ENCODE assay signal across 19 cellular contexts in genomic region chr2:241153616-241154015, GRCh38. TPM values are rescaled to one million over a fixed set of nuclear protein-coding genes. Genes with fewer than 3 reads are reported as not detected.
A peak's percentile ranks its signal among the peaks of the same experiment; 100 is the strongest.
DNase-seq lines count a peak whose midpoint lies in the region; ATAC-seq, FAIRE-seq and TF ChIP-seq lines count a peak whose summit lies in the region.
"Had no signal": no experiment of that assay in that cellular context is flagged by ENCODE, and none has a peak within 500 bp of the region (broad histone marks: within the 10 kb centered on the region; RNA-seq: fewer than 3 reads in every experiment).

No MANE protein-coding gene starts in this region.

- no peaks in the 10 kb centered on the region for H3K9me3 Mint-ChIP-seq in stimulated activated effector memory CD8-positive, alpha-beta T cell treated with anti-CD3 and anti-CD28 coated beads, Interleukin-12 subunit alpha, Interleukin-12 subunit beta, amount 100 ng/mL, for 72 hours
- H3K9me3 Mint-ChIP-seq: stimulated activated memory B cell treated with anti-CD40 and anti-IgM and Interleukin-4, amounts not matched to agents 10 μg/mL and 1 μg/mL and 100 μg/mL, for 72 hours had no signal

- dilution Hi-C loops in IMR-90 (cut with HindIII; ENCODE audit: low sequenced_read_pairs, unreplicated experiment): no loop called here
- dilution Hi-C loops in mammary epithelial cell (cut with HindIII; ENCODE audit: low sequenced_read_pairs): no loop called here

- ATAC-seq in HepG2 (no peak), right lobe of liver (no peak), IMR-90 (ENCODE audit: low read depth) (no peak), HG02759 (IDR thresholded peaks at IDR 0.05; ENCODE audit: unreplicated experiment) (no peak)
- ATAC-seq in stimulated activated effector memory CD8-positive, alpha-beta T cell treated with anti-CD3 and anti-CD28 coated beads, Interleukin-12 subunit alpha, Interleukin-12 subunit beta, amount 100 ng/mL, for 72 hours: no peak
- ATAC-seq: Right ventricle myocardium inferior; stimulated activated memory B cell treated with anti-CD40 and anti-IgM and Interleukin-4, amounts not matched to agents 10 μg/mL and 1 μg/mL and 100 μg/mL, for 72 hours had no signal

- peaks cover 8 to 30% of the 10 kb centered on the region in 2 experiments for H3K36me3 ChIP-seq in HepG2 (replicated peaks in 1 of 2; ENCODE audit: control insufficient read depth in 1 of 2, insufficient read depth in 2 of 2, low read length in 2 of 2)
- peaks cover 0 to 22% (median 8%) of the 10 kb centered on the region in 4 donors for H3K36me3 ChIP-seq in right lobe of liver
- peaks cover 19% of the 10 kb centered on the region for H3K36me3 ChIP-seq in IMR-90 (ENCODE audit: control insufficient read depth, insufficient read depth, low read length)
- no peaks in the 10 kb centered on the region for H3K36me3 ChIP-seq in mammary epithelial cell (ENCODE audit: insufficient read depth, low read length)

- POLR2A ChIA-PET in HepG2 (lab: Yijun Ruan, JAX) (no interaction called here), IMR-90 (lab: Charles Lee; ENCODE audit: unreplicated experiment) (no interaction called here)

- TF ChIP-seq EP300 in HepG2 (IDR thresholded peaks at IDR 0.05; ENCODE audit: low read depth in 2 of 2, low read length in 2 of 2): no peak
- no peak for TF ChIP-seq EP300 in HepG2 (CRISPR knock-in tag; IDR thresholded peaks at IDR 0.05; ENCODE audit: borderline replicate concordance)

- H3K4me1 ChIP-seq in HepG2 (ENCODE audit: insufficient read depth, low read length) (peaks cover 14% of the 10 kb centered on the region), right lobe of liver (peaks cover 0 to 12% (median 2%) of the 10 kb centered on the region in 4 donors), IMR-90 (ENCODE audit: control insufficient read depth, insufficient read depth, low read length) (peaks cover 7% of the 10 kb centered on the region; the same call in 1 of the 2 replicates), mammary epithelial cell (ENCODE audit: insufficient read depth, low read length) (peaks cover 17% of the 10 kb centered on the region)

- no peak overlapping the region for H3K4me3 Mint-ChIP-seq in stimulated activated effector memory CD8-positive, alpha-beta T cell treated with anti-CD3 and anti-CD28 coated beads, Interleukin-12 subunit alpha, Interleukin-12 subunit beta, amount 100 ng/mL, for 72 hours
- H3K4me3 Mint-ChIP-seq: stimulated activated memory B cell treated with anti-CD40 and anti-IgM and Interleukin-4, amounts not matched to agents 10 μg/mL and 1 μg/mL and 100 μg/mL, for 72 hours had no signal

- CTCF ChIA-PET in HepG2 (lab: Yijun Ruan, JAX; ENCODE audit: low intra/inter-chr PET ratio, low total read pairs): no interaction called here
- CTCF ChIA-PET in IMR-90 (lab: Yijun Ruan, JAX): no interaction called here
- CTCF ChIA-PET in mammary epithelial cell (lab: Charles Lee; ENCODE audit: low non-redundant PET): no interaction called here

- TF ChIP-seq CTCF in HepG2 (CRISPR knock-in tag; IDR thresholded peaks at IDR 0.05): no peak
- no peak for TF ChIP-seq CTCF in right lobe of liver (IDR thresholded peaks at IDR 0.05)
- TF ChIP-seq CTCF in IMR-90 (conservative IDR thresholded peaks at IDR 0.05; ENCODE audit: low read depth, low read length): no peak
- no peak for TF ChIP-seq CTCF in mammary epithelial cell (conservative IDR thresholded peaks at IDR 0.05 in 1 of 2, IDR thresholded peaks at IDR 0.05 in 1 of 2; ENCODE audit: extremely low read depth in 1 of 2, insufficient read depth in 1 of 2, low read depth in 1 of 2, low read length in 2 of 2)

- no peak overlapping the region for H3K14ac ChIP-seq in IMR-90 (replicated peaks; ENCODE audit: low read depth, low read length)

- H3K9me1 ChIP-seq in IMR-90 (ENCODE audit: insufficient read depth, low read length): peaks cover 20% of the 10 kb centered on the region

- no peak overlapping the region for H4K8ac ChIP-seq in IMR-90 (ENCODE audit: low read depth in 2 of 2, low read length in 2 of 2)

- WGBS in HepG2 (ENCODE audit: low lambda C conversion rate): 95% methylated on average over 4 of the region's 7 CpGs
- 83% methylated on average over 2 of the region's 7 CpGs for WGBS in right lobe of liver (ENCODE audit: insufficient coverage, low coverage, low lambda C conversion rate, missing lambda C conversion rate)
- WGBS in IMR-90 (ENCODE audit: extremely low coverage in 2 of 2, insufficient read length in 1 of 2), 2 experiments: 80% methylated on average over 4 of the region's 7 CpGs; no CpG with 5 or more reads in 1 of the 2 experiments
- 81% methylated on average over 7 of the region's 7 CpGs for WGBS in mammary epithelial cell (ENCODE audit: low coverage, missing lambda C conversion rate)

- H3K27me3 ChIP-seq in HepG2 (ENCODE audit: control insufficient read depth in 1 of 2, insufficient read depth in 2 of 2, low read length in 2 of 2) (no peaks in the 10 kb centered on the region; a peak in 1 of 5 replicates), right lobe of liver (no peaks in the 10 kb centered on the region), IMR-90 (ENCODE audit: control insufficient read depth, insufficient read depth, low read length) (no peaks in the 10 kb centered on the region), mammary epithelial cell (ENCODE audit: insufficient read depth, low read length) (no peaks in the 10 kb centered on the region)
- H3K27me3 ChIP-seq: MG63, thyroid gland had no signal

- H3K23ac ChIP-seq in IMR-90 (ENCODE audit: low read depth, low read length): no peak overlapping the region

- 0 out of 2 replicates have a peak overlapping the region, but pooled peaks have one; percentile 21 for H2AK5ac ChIP-seq in IMR-90 (ENCODE audit: low read depth, low read length)

- no peak overlapping the region for H3K4me3 ChIP-seq in HepG2 (replicated peaks in 1 of 3; ENCODE audit: insufficient read depth in 1 of 3, low read depth in 2 of 3, low read length in 3 of 3)
- no peak overlapping the region for H3K4me3 ChIP-seq in right lobe of liver
- no peak overlapping the region for H3K4me3 ChIP-seq in IMR-90 (ENCODE audit: insufficient read depth, low read depth, low read length)
- no peak overlapping the region for H3K4me3 ChIP-seq in mammary epithelial cell (replicated peaks in 1 of 3; ENCODE audit: insufficient read depth in 1 of 3, low read depth in 2 of 3, low read length in 3 of 3)
- H3K4me3 ChIP-seq: MG63, thyroid gland had no signal

- H3K4ac ChIP-seq in IMR-90 (ENCODE audit: low read depth, low read length): no peak overlapping the region

- H2BK120ac ChIP-seq in IMR-90 (ENCODE audit: low read depth, low read length): no peak overlapping the region

- no peak overlapping the region for H2BK20ac ChIP-seq in IMR-90 (ENCODE audit: low read depth, low read length)

- no peak for TF ChIP-seq POLR2A in HepG2 (IDR thresholded peaks at IDR 0.05; ENCODE audit: insufficient read depth in 1 of 2, low read depth in 2 of 2, low read length in 2 of 2)
- TF ChIP-seq POLR2A in right lobe of liver (IDR thresholded peaks at IDR 0.05): no peak
- TF ChIP-seq POLR2A in IMR-90 (IDR thresholded peaks at IDR 0.05; ENCODE audit: low read depth, low read length): no peak

- intact Hi-C loops in HepG2 (cut with micrococcal nuclease; ENCODE audit: unreplicated experiment) (no loop called here), right lobe of liver (cut with DNase I) (no loop called here), IMR-90 (cut with micrococcal nuclease) (loop anchor here (5.0 kb wide), 1 partner anchor 241 kb away; no protein-coding TSS in a partner anchor), mammary epithelial cell (cut with micrococcal nuclease) (no loop called here)

- H3K36me3 Mint-ChIP-seq in stimulated activated effector memory CD8-positive, alpha-beta T cell treated with anti-CD3 and anti-CD28 coated beads, Interleukin-12 subunit alpha, Interleukin-12 subunit beta, amount 100 ng/mL, for 72 hours: peaks cover 52% of the 10 kb centered on the region

- no peak overlapping the region for H3K4me2 ChIP-seq in HepG2 (ENCODE audit: low read depth, low read length)
- H3K4me2 ChIP-seq in IMR-90 (ENCODE audit: low read depth, low read length): no peak overlapping the region
- no peak overlapping the region for H3K4me2 ChIP-seq in mammary epithelial cell (ENCODE audit: insufficient read depth, low read depth, low read length)

- in situ Hi-C loops in HepG2 (cut with HindIII; ENCODE audit: extremely low pct_ligation_motif_present, low pct_unique_long_range_greater_than_20kb) (no loop called here), IMR-90 (cut with MboI; ENCODE audit: low sequenced_read_pairs) (no loop called here), mammary epithelial cell (cut with MboI; ENCODE audit: low sequenced_read_pairs in 2 of 2) (no loop called here)

- peaks cover 22 to 49% of the 10 kb centered on the region in 2 experiments for H3K79me1 ChIP-seq in IMR-90 (ENCODE audit: low read depth in 1 of 2, low read length in 2 of 2)

- no peak overlapping the region for H4K91ac ChIP-seq in IMR-90 (ENCODE audit: insufficient read depth, low read depth, low read length)

- H3K27ac ChIP-seq in HepG2 (ENCODE audit: extremely low read length, insufficient read depth, low read length) (no peak overlapping the region), right lobe of liver (no peak overlapping the region), IMR-90 (ENCODE audit: insufficient read depth, low read length) (no peak overlapping the region), mammary epithelial cell (ENCODE audit: insufficient read depth, low read depth, low read length) (no peak overlapping the region)
- H3K27ac ChIP-seq: thyroid gland, WERI-Rb-1 had no signal

- no peak overlapping the region for H2BK15ac ChIP-seq in IMR-90 (ENCODE audit: low read depth, low read length)

- no peak overlapping the region for H3K56ac ChIP-seq in IMR-90 (ENCODE audit: extremely low read depth, insufficient read depth, low read length)

- H3K9ac ChIP-seq in HepG2 (ENCODE audit: insufficient read depth, low read depth, low read length) (no peak overlapping the region), IMR-90 (ENCODE audit: low read depth, low read length) (no peak overlapping the region), mammary epithelial cell (ENCODE audit: insufficient read depth, low read length) (no peak overlapping the region)

- BruUV-seq in HepG2 (replicated peaks; lab: Mats Ljungman, UMichigan): no TSS peak
- BruUV-seq in IMR-90 (replicated peaks; lab: Mats Ljungman, UMichigan): no TSS peak
- no TSS peak for BruUV-seq in mammary epithelial cell (replicated peaks; lab: Mats Ljungman, UMichigan)

- H4K5ac ChIP-seq in IMR-90 (ENCODE audit: low read depth, low read length): no peak overlapping the region

- H2AFZ ChIP-seq in HepG2 (ENCODE audit: low read length) (no peak overlapping the region), IMR-90 (replicated peaks; ENCODE audit: low read length, poor library complexity) (no peak overlapping the region), mammary epithelial cell (ENCODE audit: low read depth, low read length) (no peak overlapping the region)

- H3K27ac Mint-ChIP-seq in stimulated activated effector memory CD8-positive, alpha-beta T cell treated with anti-CD3 and anti-CD28 coated beads, Interleukin-12 subunit alpha, Interleukin-12 subunit beta, amount 100 ng/mL, for 72 hours: peak overlapping the region; percentile 58
- H3K27ac Mint-ChIP-seq: stimulated activated memory B cell treated with anti-CD40 and anti-IgM and Interleukin-4, amounts not matched to agents 10 μg/mL and 1 μg/mL and 100 μg/mL, for 72 hours had no signal

- peak overlapping the region; percentile 48 for H2AK9ac ChIP-seq in IMR-90 (replicated peaks; ENCODE audit: low read depth, low read length, poor library complexity)

- H3K9me3 ChIP-seq in HepG2 (ENCODE audit: low read length): no peaks in the 10 kb centered on the region
- H3K9me3 ChIP-seq in right lobe of liver: no peaks in the 10 kb centered on the region
- no peaks in the 10 kb centered on the region for H3K9me3 ChIP-seq in IMR-90 (ENCODE audit: control insufficient read depth, insufficient read depth, low read length)
- no peaks in the 10 kb centered on the region for H3K9me3 ChIP-seq in mammary epithelial cell (replicated peaks; ENCODE audit: insufficient read depth, low read length)
- H3K9me3 ChIP-seq: MG63, thyroid gland had no signal

- DNase-seq in HepG2 (ENCODE audit: low spot score): no peak
- no peak for DNase-seq in right lobe of liver
- peak; percentile 54 for DNase-seq in IMR-90
- peak; percentile 16 for DNase-seq in mammary epithelial cell
- no peak for DNase-seq in stimulated activated effector memory CD8-positive, alpha-beta T cell treated with anti-CD3 and anti-CD28 coated beads, Interleukin-12 subunit alpha, Interleukin-12 subunit beta, amount 100 ng/mL, for 72 hours (ENCODE audit: low spot score in 2 of 2)
- DNase-seq in COLO668 (lab: John Stamatoyannopoulos, UW; ENCODE audit: unreplicated experiment): no peak
- no peak for DNase-seq in NCI-H774 (lab: John Stamatoyannopoulos, UW)
- DNase-seq: activated CD8-positive, alpha-beta memory T cell treated with anti-CD3 and anti-CD28 coated beads for 24 hours; anterior cingulate cortex; MG63; NCI-H146; NCI-H2171 treated with DMSO at 0.1 percent for 48 hours; nucleus accumbens; retina; thyroid gland; WERI-Rb-1 had no signal

- no peak for TF ChIP-seq RAD21 in HepG2 (CRISPR knock-in tag; IDR thresholded peaks at IDR 0.05)
- no peak for TF ChIP-seq RAD21 in IMR-90 (IDR thresholded peaks at IDR 0.05; ENCODE audit: low read length)

- peaks cover 14% of the 10 kb centered on the region for H3K79me2 ChIP-seq in HepG2 (ENCODE audit: insufficient read depth, low read length)
- H3K79me2 ChIP-seq in mammary epithelial cell (ENCODE audit: insufficient read depth, low read length): peaks cover 36% of the 10 kb centered on the region

- no peak overlapping the region for H2BK5ac ChIP-seq in IMR-90 (ENCODE audit: low read depth, low read length, poor library complexity, severe bottlenecking)

- H3K4me1 Mint-ChIP-seq in stimulated activated effector memory CD8-positive, alpha-beta T cell treated with anti-CD3 and anti-CD28 coated beads, Interleukin-12 subunit alpha, Interleukin-12 subunit beta, amount 100 ng/mL, for 72 hours: peaks cover 39% of the 10 kb centered on the region

- no peak overlapping the region for H3K18ac ChIP-seq in IMR-90 (ENCODE audit: low read depth, low read length)

- no peak for FAIRE-seq in HepG2 (lab: Jason Lieb, UNC)

- H4K20me1 ChIP-seq in HepG2 (ENCODE audit: insufficient read depth, low read length): no peaks in the 10 kb centered on the region
- peaks cover 22% of the 10 kb centered on the region for H4K20me1 ChIP-seq in IMR-90 (ENCODE audit: insufficient read depth, low read length)
- H4K20me1 ChIP-seq in mammary epithelial cell (ENCODE audit: insufficient read depth, low read length): no peaks in the 10 kb centered on the region

RNA-seq across cellular contexts. Expression of gene PPP1R7, which starts 3.3 kb away (rescaled TPM):
- 67.9 and 77.2 TPM in 2 replicates for total RNA-seq in HepG2 (2016; rRNA removed; fragmentation: Illumina TruSeq; extraction: Trizol)
- total RNA-seq in HepG2 (2016; cell fraction: cytosol; rRNA removed; fragmentation: Illumina TruSeq; extraction: Trizol; ENCODE audit: low read depth): 27.7 and 40.5 TPM in 2 replicates
- total RNA-seq in HepG2 (2016; cell fraction: insoluble cytoplasmic fraction; rRNA removed; fragmentation: Illumina TruSeq; extraction: Trizol): 78.8 and 81.3 TPM in 2 replicates
- total RNA-seq in HepG2 (2016; cell fraction: membrane; rRNA removed; fragmentation: Illumina TruSeq; extraction: Trizol): 33.9 and 34.7 TPM in 2 replicates
- total RNA-seq in HepG2 (2016; cell fraction: nucleus; rRNA removed; fragmentation: Illumina TruSeq; extraction: Trizol): 31.6 and 35.8 TPM in 2 replicates
- 27.4 and 33.3 TPM in 2 replicates for polyA plus RNA-seq in HepG2 (2011; rRNA removed)
- 19.4 and 25.1 TPM in 2 replicates for polyA plus RNA-seq in HepG2 (2011; cell fraction: cytosol; rRNA removed)
- polyA plus RNA-seq in HepG2 (2011; cell fraction: nucleus; rRNA removed): 14.7 and 16.8 TPM in 2 replicates
- 43.0 and 56.8 TPM in 2 replicates for polyA plus RNA-seq in HepG2 (2012)
- polyA plus RNA-seq in HepG2 (2016; cell fraction: cytosol; fragmentation: Illumina TruSeq; extraction: Trizol; ENCODE audit: low read depth): 29.9 and 37.7 TPM in 2 replicates
- polyA plus RNA-seq in HepG2 (2016; cell fraction: insoluble cytoplasmic fraction; fragmentation: Illumina TruSeq; extraction: Trizol; ENCODE audit: low read depth): 99.4 and 106 TPM in 2 replicates
- polyA plus RNA-seq in HepG2 (2016; cell fraction: membrane; fragmentation: Illumina TruSeq; extraction: Trizol; ENCODE audit: low read depth): 34.4 and 34.7 TPM in 2 replicates
- 52.8 and 60.1 TPM in 2 replicates for polyA plus RNA-seq in HepG2 (2016; cell fraction: nucleus; fragmentation: Illumina TruSeq; extraction: Trizol; ENCODE audit: insufficient read depth, low read depth)
- polyA minus RNA-seq in HepG2 (2011; rRNA and poly(A)+ RNA removed; ENCODE audit: low replicate concordance): 22.5 and 25.7 TPM in 2 replicates
- 18.4 and 24.7 TPM in 2 replicates for polyA minus RNA-seq in HepG2 (2011; cell fraction: cytosol; rRNA and poly(A)+ RNA removed)
- polyA minus RNA-seq in HepG2 (2011; cell fraction: nucleus; rRNA and poly(A)+ RNA removed): 24.0 and 27.0 TPM in 2 replicates
- 10 to 100 TPM; 27.8 to 35.7 (median 29.5) TPM for total RNA-seq in right lobe of liver
- total RNA-seq in IMR-90 (2012; rRNA removed): 60.8 and 104 TPM in 2 replicates
- polyA plus RNA-seq in IMR-90 (2012; rRNA removed): 70.0 and 70.8 TPM in 2 replicates
- 22.6 and 23.6 TPM in 2 replicates for polyA plus RNA-seq in IMR-90 (2012; cell fraction: cytosol; rRNA removed)
- polyA plus RNA-seq in IMR-90 (2012; cell fraction: nucleus; rRNA removed; ENCODE audit: low replicate concordance): 20.1 and 47.4 TPM in 2 replicates
- total RNA-seq in mammary epithelial cell: 10 to 100 TPM; 39.2 to 66.5 TPM
- 85.6 TPM for polyA plus RNA-seq in mammary epithelial cell
- polyA minus RNA-seq in mammary epithelial cell: 22.3 TPM

RNA-seq across cellular contexts. Expression of gene PASK, which starts 4.3 kb away (rescaled TPM):
- total RNA-seq in HepG2 (2016; rRNA removed; fragmentation: Illumina TruSeq; extraction: Trizol) (16.0 and 17.0 TPM in 2 replicates), right lobe of liver (1 to 10 TPM; 2.0 to 4.2 (median 3.4) TPM), IMR-90 (2012; rRNA removed) (2.2 and 4.1 TPM in 2 replicates), mammary epithelial cell (10 to 100 TPM in 1 of 2 donors, 1 to 10 TPM in 1; 6.0 to 18.6 TPM)
- 18.0 and 28.0 TPM in 2 replicates for total RNA-seq in HepG2 (2016; cell fraction: cytosol; rRNA removed; fragmentation: Illumina TruSeq; extraction: Trizol; ENCODE audit: low read depth)
- 14.4 and 17.9 TPM in 2 replicates for total RNA-seq in HepG2 (2016; cell fraction: insoluble cytoplasmic fraction; rRNA removed; fragmentation: Illumina TruSeq; extraction: Trizol)
- total RNA-seq in HepG2 (2016; cell fraction: membrane; rRNA removed; fragmentation: Illumina TruSeq; extraction: Trizol): 5.9 and 7.8 TPM in 2 replicates
- total RNA-seq in HepG2 (2016; cell fraction: nucleus; rRNA removed; fragmentation: Illumina TruSeq; extraction: Trizol): 22.6 and 27.5 TPM in 2 replicates
- polyA plus RNA-seq in HepG2 (2011; rRNA removed) (6.9 and 7.1 TPM in 2 replicates), IMR-90 (2012; rRNA removed) (4.1 TPM in 2 replicates), mammary epithelial cell (5.3 TPM)
- 2.1 and 4.1 TPM in 2 replicates for polyA plus RNA-seq in HepG2 (2011; cell fraction: cytosol; rRNA removed)
- polyA plus RNA-seq in HepG2 (2011; cell fraction: nucleus; rRNA removed): 36.3 and 40.3 TPM in 2 replicates
- 6.8 and 9.6 TPM in 2 replicates for polyA plus RNA-seq in HepG2 (2012)
- 0.79 and 1.0 TPM in 2 replicates for polyA plus RNA-seq in HepG2 (2016; cell fraction: cytosol; fragmentation: Illumina TruSeq; extraction: Trizol; ENCODE audit: low read depth)
- 9.2 and 11.1 TPM in 2 replicates for polyA plus RNA-seq in HepG2 (2016; cell fraction: insoluble cytoplasmic fraction; fragmentation: Illumina TruSeq; extraction: Trizol; ENCODE audit: low read depth)
- polyA plus RNA-seq in HepG2 (2016; cell fraction: membrane; fragmentation: Illumina TruSeq; extraction: Trizol; ENCODE audit: low read depth): 1.7 and 2.3 TPM in 2 replicates
- 79.4 and 83.7 TPM in 2 replicates for polyA plus RNA-seq in HepG2 (2016; cell fraction: nucleus; fragmentation: Illumina TruSeq; extraction: Trizol; ENCODE audit: insufficient read depth, low read depth)
- 28.2 and 32.5 TPM in 2 replicates for polyA minus RNA-seq in HepG2 (2011; rRNA and poly(A)+ RNA removed; ENCODE audit: low replicate concordance)
- 3.7 and 15.6 TPM in 2 replicates for polyA minus RNA-seq in HepG2 (2011; cell fraction: cytosol; rRNA and poly(A)+ RNA removed)
- 10.7 and 14.4 TPM in 2 replicates for polyA minus RNA-seq in HepG2 (2011; cell fraction: nucleus; rRNA and poly(A)+ RNA removed)
- 1.6 and 1.9 TPM in 2 replicates for polyA plus RNA-seq in IMR-90 (2012; cell fraction: cytosol; rRNA removed)
- 17.0 and 17.6 TPM in 2 replicates for polyA plus RNA-seq in IMR-90 (2012; cell fraction: nucleus; rRNA removed; ENCODE audit: low replicate concordance)
- polyA minus RNA-seq in mammary epithelial cell: 27.8 TPM

RNA-seq across cellular contexts. Expression of gene ANO7, which starts 34.9 kb away (rescaled TPM):
- 3.7 and 4.9 TPM in 2 replicates for total RNA-seq in HepG2 (2016; rRNA removed; fragmentation: Illumina TruSeq; extraction: Trizol)
- total RNA-seq in HepG2 (2016; cell fraction: cytosol; rRNA removed; fragmentation: Illumina TruSeq; extraction: Trizol; ENCODE audit: low read depth): 1.7 and 1.9 TPM in 2 replicates
- total RNA-seq in HepG2 (2016; cell fraction: insoluble cytoplasmic fraction; rRNA removed; fragmentation: Illumina TruSeq; extraction: Trizol): 2.9 and 5.5 TPM in 2 replicates
- total RNA-seq in HepG2 (2016; cell fraction: membrane; rRNA removed; fragmentation: Illumina TruSeq; extraction: Trizol): 3.2 and 4.1 TPM in 2 replicates
- 4.7 and 5.1 TPM in 2 replicates for total RNA-seq in HepG2 (2016; cell fraction: nucleus; rRNA removed; fragmentation: Illumina TruSeq; extraction: Trizol)
- 4.1 and 4.9 TPM in 2 replicates for polyA plus RNA-seq in HepG2 (2011; rRNA removed)
- polyA plus RNA-seq in HepG2 (2011; cell fraction: cytosol; rRNA removed): 2.9 and 3.9 TPM in 2 replicates
- 29.8 and 33.6 TPM in 2 replicates for polyA plus RNA-seq in HepG2 (2011; cell fraction: nucleus; rRNA removed)
- polyA plus RNA-seq in HepG2 (2012): 8.8 and 10.8 TPM in 2 replicates
- 3.3 and 3.8 TPM in 2 replicates for polyA plus RNA-seq in HepG2 (2016; cell fraction: cytosol; fragmentation: Illumina TruSeq; extraction: Trizol; ENCODE audit: low read depth)
- 7.5 and 11.5 TPM in 2 replicates for polyA plus RNA-seq in HepG2 (2016; cell fraction: insoluble cytoplasmic fraction; fragmentation: Illumina TruSeq; extraction: Trizol; ENCODE audit: low read depth)
- 7.5 and 8.6 TPM in 2 replicates for polyA plus RNA-seq in HepG2 (2016; cell fraction: membrane; fragmentation: Illumina TruSeq; extraction: Trizol; ENCODE audit: low read depth)
- polyA plus RNA-seq in HepG2 (2016; cell fraction: nucleus; fragmentation: Illumina TruSeq; extraction: Trizol; ENCODE audit: insufficient read depth, low read depth): 14.9 and 15.8 TPM in 2 replicates
- polyA minus RNA-seq in HepG2 (2011; rRNA and poly(A)+ RNA removed; ENCODE audit: low replicate concordance): 1.1 and 16.7 TPM in 2 replicates
- polyA minus RNA-seq in HepG2 (2011; cell fraction: cytosol; rRNA and poly(A)+ RNA removed): 5.1 and 8.4 TPM in 2 replicates
- polyA minus RNA-seq in HepG2 (2011; cell fraction: nucleus; rRNA and poly(A)+ RNA removed): 13.8 and 18.4 TPM in 2 replicates
- 1 to 10 TPM in 3 of 6 experiments, under 1 TPM in 3; 0.61 to 2.4 (median 0.97) TPM for total RNA-seq in right lobe of liver
- 0.36 and 0.56 TPM in 2 replicates for total RNA-seq in IMR-90 (2012; rRNA removed)
- 3.4 and 3.8 TPM in 2 replicates for polyA plus RNA-seq in IMR-90 (2012; rRNA removed)
- polyA plus RNA-seq in IMR-90 (2012; cell fraction: cytosol; rRNA removed): 1.0 and 4.4 TPM in 2 replicates
- 6.2 and 11.5 TPM in 2 replicates for polyA plus RNA-seq in IMR-90 (2012; cell fraction: nucleus; rRNA removed; ENCODE audit: low replicate concordance)
- total RNA-seq in mammary epithelial cell: 1 to 10 TPM in 1 of 2 donors, under 1 TPM in 1; 0.50 to 2.5 TPM
- 1.5 TPM for polyA plus RNA-seq in mammary epithelial cell
- polyA minus RNA-seq in mammary epithelial cell: 6.5 TPM

RNA-seq across cellular contexts. Expression of gene MTERF4, which starts 51.5 kb away (rescaled TPM):
- total RNA-seq in HepG2 (2016; rRNA removed; fragmentation: Illumina TruSeq; extraction: Trizol): 59.8 and 61.5 TPM in 2 replicates
- total RNA-seq in HepG2 (2016; cell fraction: cytosol; rRNA removed; fragmentation: Illumina TruSeq; extraction: Trizol; ENCODE audit: low read depth): 20.2 and 20.4 TPM in 2 replicates
- 57.2 and 63.4 TPM in 2 replicates for total RNA-seq in HepG2 (2016; cell fraction: insoluble cytoplasmic fraction; rRNA removed; fragmentation: Illumina TruSeq; extraction: Trizol)
- 27.2 and 28.3 TPM in 2 replicates for total RNA-seq in HepG2 (2016; cell fraction: membrane; rRNA removed; fragmentation: Illumina TruSeq; extraction: Trizol)
- 47.3 and 61.7 TPM in 2 replicates for total RNA-seq in HepG2 (2016; cell fraction: nucleus; rRNA removed; fragmentation: Illumina TruSeq; extraction: Trizol)
- polyA plus RNA-seq in HepG2 (2011; rRNA removed): 37.1 and 50.5 TPM in 2 replicates
- polyA plus RNA-seq in HepG2 (2011; cell fraction: cytosol; rRNA removed): 29.8 and 33.1 TPM in 2 replicates
- 71.5 and 77.4 TPM in 2 replicates for polyA plus RNA-seq in HepG2 (2011; cell fraction: nucleus; rRNA removed)
- 27.8 and 38.2 TPM in 2 replicates for polyA plus RNA-seq in HepG2 (2012)
- polyA plus RNA-seq in HepG2 (2016; cell fraction: cytosol; fragmentation: Illumina TruSeq; extraction: Trizol; ENCODE audit: low read depth): 18.2 and 22.9 TPM in 2 replicates
- 67.1 and 69.1 TPM in 2 replicates for polyA plus RNA-seq in HepG2 (2016; cell fraction: insoluble cytoplasmic fraction; fragmentation: Illumina TruSeq; extraction: Trizol; ENCODE audit: low read depth)
- 20.0 and 22.3 TPM in 2 replicates for polyA plus RNA-seq in HepG2 (2016; cell fraction: membrane; fragmentation: Illumina TruSeq; extraction: Trizol; ENCODE audit: low read depth)
- polyA plus RNA-seq in HepG2 (2016; cell fraction: nucleus; fragmentation: Illumina TruSeq; extraction: Trizol; ENCODE audit: insufficient read depth, low read depth): 82.3 and 82.6 TPM in 2 replicates
- 31.6 and 46.9 TPM in 2 replicates for polyA minus RNA-seq in HepG2 (2011; rRNA and poly(A)+ RNA removed; ENCODE audit: low replicate concordance)
- 15.7 and 20.7 TPM in 2 replicates for polyA minus RNA-seq in HepG2 (2011; cell fraction: cytosol; rRNA and poly(A)+ RNA removed)
- 76.1 and 79.6 TPM in 2 replicates for polyA minus RNA-seq in HepG2 (2011; cell fraction: nucleus; rRNA and poly(A)+ RNA removed)
- 10 to 100 TPM; 12.1 to 26.3 (median 17.0) TPM for total RNA-seq in right lobe of liver
- total RNA-seq in IMR-90 (2012; rRNA removed): 33.3 and 36.9 TPM in 2 replicates
- 21.5 and 26.6 TPM in 2 replicates for polyA plus RNA-seq in IMR-90 (2012; rRNA removed)
- 15.8 and 21.3 TPM in 2 replicates for polyA plus RNA-seq in IMR-90 (2012; cell fraction: cytosol; rRNA removed)
- 57.1 and 104 TPM in 2 replicates for polyA plus RNA-seq in IMR-90 (2012; cell fraction: nucleus; rRNA removed; ENCODE audit: low replicate concordance)
- total RNA-seq in mammary epithelial cell: 10 to 100 TPM; 18.5 to 21.7 TPM
- polyA plus RNA-seq in mammary epithelial cell: 26.5 TPM
- polyA minus RNA-seq in mammary epithelial cell: 18.9 TPM

Comparison
In these comparisons a context has a peak if more than half of its experiments do, and no peak if none do; other contexts are left out.
1. DNase-seq: peak in IMR-90 (single experiment) and mammary epithelial cell (single experiment); none in HepG2 (single experiment), right lobe of liver (0 of 3), stimulated activated effector memory CD8-positive, alpha-beta T cell treated with anti-CD3 and anti-CD28 coated beads, Interleukin-12 subunit alpha, Interleukin-12 subunit beta, amount 100 ng/mL, for 72 hours (0 of 2), COLO668 (single experiment) and NCI-H774 (single experiment).